Comparison of ENCODE assay signal across 9 cellular contexts in genomic region chr10:92419740-92420553, GRCh38.
A peak's percentile ranks its signal among the peaks of the same experiment; 100 is the strongest.
DNase-seq lines count a peak whose midpoint lies in the region; ATAC-seq and TF ChIP-seq lines count a peak whose summit lies in the region.
"Had no signal": no experiment of that assay in that cellular context is flagged by ENCODE, and none has a peak within 500 bp of the region (broad histone marks: within the 10 kb centered on the region; RNA-seq: fewer than 3 reads in every experiment).

No MANE protein-coding gene starts in this region.

- DNase-seq in glutamatergic neuron = peak; percentile 35
- DNase-seq in osteocyte (ENCODE audit: extremely low spot score, unreplicated experiment) = no peak
- no peak for DNase-seq in dedifferentiated amniotic fluid mesenchymal stem cell (ENCODE audit: extremely low spot score)
- DNase-seq: NCI-H2107 had no signal

- H3K27me3 Mint-ChIP-seq in glutamatergic neuron (ENCODE audit: unreplicated experiment) (peaks cover 12% of the 10 kb centered on the region), osteocyte (ENCODE audit: unreplicated experiment) (peaks cover 11% of the 10 kb centered on the region)

- no peaks in the 10 kb centered on the region for H3K36me3 ChIP-seq in BLaER1 treated with 17β-estradiol and CSF1 and Interleukin-3, amounts not matched to agents 10 nM and 100 nM

- H3K9me3 ChIP-seq in BLaER1 treated with 17β-estradiol and CSF1 and Interleukin-3, amounts not matched to agents 10 nM and 100 nM (replicated peaks in 1 of 11) = peaks cover 18 to 45% (median 36%) of the 10 kb centered on the region in 11 experiments

- H3K9me3 Mint-ChIP-seq in glutamatergic neuron (ENCODE audit: unreplicated experiment) = peaks cover 4% of the 10 kb centered on the region
- peaks cover 9% of the 10 kb centered on the region for H3K9me3 Mint-ChIP-seq in osteocyte (ENCODE audit: unreplicated experiment)

- no peaks in the 10 kb centered on the region for H3K4me1 Mint-ChIP-seq in glutamatergic neuron (ENCODE audit: low read depth, unreplicated experiment)
- H3K4me1 Mint-ChIP-seq in osteocyte (ENCODE audit: unreplicated experiment) = peaks cover 3% of the 10 kb centered on the region

- TF ChIP-seq CTCF in WI38 (IDR thresholded peaks at IDR 0.05; ENCODE audit: low read depth, low read length) (0 out of 2 replicates have a peak, but pooled peaks have one; percentile 14), glutamatergic neuron (IDR thresholded peaks at IDR 0.05; ENCODE audit: partially characterized antibody, unreplicated experiment) (no peak), osteocyte (IDR thresholded peaks at IDR 0.05) (peak; percentile 16)

- no peaks in the 10 kb centered on the region for H4K20me1 ChIP-seq in BLaER1 treated with 17β-estradiol and CSF1 and Interleukin-3, amounts not matched to agents 10 nM and 100 nM

- H3K27ac Mint-ChIP-seq in glutamatergic neuron (ENCODE audit: unreplicated experiment) (peak overlapping the region; percentile 28), osteocyte (ENCODE audit: unreplicated experiment) (no peak overlapping the region)

- H3K4me3 Mint-ChIP-seq in glutamatergic neuron (ENCODE audit: unreplicated experiment) (peak overlapping the region; percentile 59), osteocyte (ENCODE audit: unreplicated experiment) (peak overlapping the region; percentile 19)

- H3K27ac ChIP-seq in BLaER1 treated with 17β-estradiol and CSF1 and Interleukin-3, amounts not matched to agents 10 nM and 100 nM = no peak overlapping the region

- H3K4me1 ChIP-seq in BLaER1 treated with 17β-estradiol and CSF1 and Interleukin-3, amounts not matched to agents 10 nM and 100 nM = no peaks in the 10 kb centered on the region

- H3K27me3 ChIP-seq in BLaER1 treated with 17β-estradiol and CSF1 and Interleukin-3, amounts not matched to agents 10 nM and 100 nM = no peaks in the 10 kb centered on the region; a peak in 1 of 22 replicates

- no peak for ATAC-seq in GM21786 (IDR thresholded peaks at IDR 0.05; ENCODE audit: unreplicated experiment)
- no peak for ATAC-seq in GM19463 (IDR thresholded peaks at IDR 0.05; ENCODE audit: unreplicated experiment)
- no peak for ATAC-seq in GM19324 (IDR thresholded peaks at IDR 0.05; ENCODE audit: low FRiP score, unreplicated experiment)

- peaks cover 8% of the 10 kb centered on the region for H3K36me3 Mint-ChIP-seq in glutamatergic neuron (ENCODE audit: unreplicated experiment)
- H3K36me3 Mint-ChIP-seq in osteocyte (ENCODE audit: unreplicated experiment) = peaks cover 4% of the 10 kb centered on the region

- H3K4me2 ChIP-seq in BLaER1 treated with 17β-estradiol and CSF1 and Interleukin-3, amounts not matched to agents 10 nM and 100 nM = peak overlapping the region in 6 of 11 experiments; percentile 6 to 49 (median 36); a peak in 5 of 22 replicates

- no peak overlapping the region for H3K9ac ChIP-seq in BLaER1 treated with 17β-estradiol and CSF1 and Interleukin-3, amounts not matched to agents 10 nM and 100 nM

- peak overlapping the region in 2 of 10 experiments; percentile 7 to 35; a peak in 2 of 20 replicates for H3K4me3 ChIP-seq in BLaER1 treated with 17β-estradiol and CSF1 and Interleukin-3, amounts not matched to agents 10 nM and 100 nM
- no peak overlapping the region for H3K4me3 ChIP-seq in WI38 (ENCODE audit: low read depth, low read length)
